Comparison of ENCODE assay signal across 28 cellular contexts in the genomic region with DNA sequence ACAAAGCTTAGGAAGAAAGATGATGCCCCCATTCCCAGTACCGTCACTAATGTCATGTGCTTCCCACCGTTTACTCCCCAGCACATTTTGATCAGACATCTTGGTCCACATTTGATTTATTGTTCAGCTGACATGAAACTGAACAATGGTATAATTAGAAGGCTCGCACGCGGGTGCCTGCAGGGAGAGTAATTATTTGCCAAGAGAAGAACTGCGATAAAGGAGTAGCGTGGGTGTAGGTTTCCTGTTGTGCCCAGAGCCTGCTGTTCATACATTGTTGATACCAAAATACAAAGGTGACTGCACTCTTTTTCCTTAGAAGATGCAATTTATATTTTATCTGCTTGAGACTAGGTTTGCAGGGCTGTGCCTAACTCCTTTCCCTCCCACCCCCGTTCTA.
DNase-seq lines count a peak whose midpoint lies in the region; ATAC-seq and TF ChIP-seq lines count a peak whose summit lies in the region.
"Had no signal": no experiment of that assay in that cellular context is flagged by ENCODE, and none has a peak within 500 bp of the region (broad histone marks: within the 10 kb centered on the region; RNA-seq: fewer than 3 reads in every experiment).

No MANE protein-coding gene starts in this region.

- H2BK12ac ChIP-seq in neuronal stem cell (ENCODE audit: low read length): no peak overlapping the region

- no peak overlapping the region for H3K4ac ChIP-seq in neuronal stem cell (ENCODE audit: low read length)

- no peak overlapping the region for H2BK5ac ChIP-seq in neuronal stem cell (ENCODE audit: low read length)

- TF ChIP-seq CTCF in endodermal cell (conservative IDR thresholded peaks at IDR 0.05) (no peak), type B pancreatic cell (conservative IDR thresholded peaks at IDR 0.05) (no peak)

- H3K27me3 Mint-ChIP-seq in endodermal cell (ENCODE audit: insufficient read depth): peaks cover 22% of the 10 kb centered on the region
- H3K27me3 Mint-ChIP-seq in type B pancreatic cell: peaks cover 9% of the 10 kb centered on the region

- no peaks in the 10 kb centered on the region for H3K79me1 ChIP-seq in neuronal stem cell (ENCODE audit: low read depth, low read length)

- no peak overlapping the region for H3K27ac Mint-ChIP-seq in endodermal cell
- no peak overlapping the region for H3K27ac Mint-ChIP-seq in type B pancreatic cell
- H3K27ac Mint-ChIP-seq: activated CD8-positive, alpha-beta T cell treated with anti-CD3 and anti-CD28 coated beads for 36 hours; activated T-helper 17 cell treated with anti-CD3 and anti-CD28 coated beads, Interleukin-2, amount 50 U/mL, for 72 hours; CD4-positive, alpha-beta T cell; neural progenitor cell had no signal

- 77 to 91% methylated on average over 5 to 8 of the region's 8 CpGs for WGBS in endodermal cell (ENCODE audit: insufficient coverage in 1 of 2, insufficient read length in 1 of 2), 2 experiments
- WGBS in neuronal stem cell (ENCODE audit: extremely low coverage in 2 of 2, insufficient read length in 2 of 2, insufficient replicate concordance in 1 of 2), 2 donors: no CpG with 5 or more reads among the region's 8 CpGs

- no peak overlapping the region for H3K4me3 ChIP-seq in endodermal cell (ENCODE audit: low read length)
- no peak overlapping the region for H3K4me3 ChIP-seq in neuronal stem cell (ENCODE audit: low read length in 2 of 2)
- H3K4me3 ChIP-seq: breast epithelium, gastroesophageal sphincter, neural progenitor cell had no signal

- H3K9me3 ChIP-seq in endodermal cell (ENCODE audit: control insufficient read depth, low read length) (peaks cover 39% of the 10 kb centered on the region), neuronal stem cell (replicated peaks in 1 of 2; ENCODE audit: control insufficient read depth in 2 of 2, insufficient read depth in 1 of 2, low read depth in 1 of 2, low read length in 2 of 2) (peaks cover 0 to 4% of the 10 kb centered on the region in 2 donors)

- H3K18ac ChIP-seq in neuronal stem cell (ENCODE audit: low read length): no peak overlapping the region

- H2AK5ac ChIP-seq in neuronal stem cell (ENCODE audit: low read depth, low read length): no peak overlapping the region

- no peaks in the 10 kb centered on the region for H3K36me3 ChIP-seq in endodermal cell (ENCODE audit: control insufficient read depth, insufficient read depth, low read length)
- H3K36me3 ChIP-seq in neuronal stem cell (replicated peaks in 1 of 2; ENCODE audit: control insufficient read depth in 2 of 2, insufficient read depth in 2 of 2, low read length in 2 of 2): no peaks in the 10 kb centered on the region
- H3K36me3 ChIP-seq: breast epithelium, gastroesophageal sphincter had no signal

- no peak overlapping the region for H3K23ac ChIP-seq in neuronal stem cell (ENCODE audit: low read depth, low read length, poor library complexity)

- no peak for ATAC-seq in GM18907 (IDR thresholded peaks at IDR 0.05; ENCODE audit: unreplicated experiment)
- ATAC-seq: activated CD8-positive, alpha-beta T cell treated with anti-CD3 and anti-CD28 coated beads for 36 hours; activated T-helper 17 cell treated with anti-CD3 and anti-CD28 coated beads, Interleukin-2, amount 50 U/mL, for 72 hours; gastroesophageal sphincter; Panc1 had no signal

- H3K4me3 Mint-ChIP-seq in endodermal cell (no peak overlapping the region), type B pancreatic cell (peak overlapping the region; percentile 4)
- H3K4me3 Mint-ChIP-seq: activated CD8-positive, alpha-beta T cell treated with anti-CD3 and anti-CD28 coated beads for 36 hours; activated T-helper 17 cell treated with anti-CD3 and anti-CD28 coated beads, Interleukin-2, amount 50 U/mL, for 72 hours; CD4-positive, alpha-beta T cell; neural progenitor cell had no signal

- H3K4me1 ChIP-seq in endodermal cell (ENCODE audit: control insufficient read depth, insufficient read depth, low read length) (no peaks in the 10 kb centered on the region), neuronal stem cell (ENCODE audit: control insufficient read depth in 2 of 2, insufficient read depth in 1 of 2, low read depth in 1 of 2, low read length in 2 of 2) (no peaks in the 10 kb centered on the region)
- H3K4me1 ChIP-seq: breast epithelium, gastroesophageal sphincter had no signal

- no peak overlapping the region for H2BK15ac ChIP-seq in neuronal stem cell (ENCODE audit: low read length)

- H3K36me3 Mint-ChIP-seq in endodermal cell (ENCODE audit: low read depth) (no peaks in the 10 kb centered on the region), type B pancreatic cell (no peaks in the 10 kb centered on the region)
- H3K36me3 Mint-ChIP-seq: neural progenitor cell had no signal

- H3K4me1 Mint-ChIP-seq in endodermal cell (peaks cover 4% of the 10 kb centered on the region), type B pancreatic cell (ENCODE audit: unreplicated experiment) (peaks cover 14% of the 10 kb centered on the region)
- H3K4me1 Mint-ChIP-seq: activated T-helper 17 cell treated with anti-CD3 and anti-CD28 coated beads, Interleukin-2, amount 50 U/mL, for 72 hours had no signal

- no peak overlapping the region for H3K14ac ChIP-seq in neuronal stem cell (ENCODE audit: low read length)

- no peak overlapping the region for H3K4me2 ChIP-seq in neuronal stem cell (ENCODE audit: insufficient read depth, low read length, poor library complexity, severe bottlenecking)
- H3K4me2 ChIP-seq: neural progenitor cell had no signal

- no peak overlapping the region for H4K91ac ChIP-seq in neuronal stem cell (ENCODE audit: low read depth, low read length, poor library complexity)

- H3K9ac ChIP-seq in endodermal cell (ENCODE audit: extremely low read depth, low read length, poor library complexity, severe bottlenecking): no peak overlapping the region
- H3K9ac ChIP-seq in neuronal stem cell (ENCODE audit: low read depth, low read length, poor library complexity): no peak overlapping the region
- H3K9ac ChIP-seq: neural progenitor cell, parathyroid adenoma had no signal

- H3K9me3 Mint-ChIP-seq in endodermal cell (peaks cover 32% of the 10 kb centered on the region), type B pancreatic cell (peaks cover 27% of the 10 kb centered on the region)
- H3K9me3 Mint-ChIP-seq: activated T-helper 17 cell treated with anti-CD3 and anti-CD28 coated beads, Interleukin-2, amount 50 U/mL, for 72 hours had no signal

- no peak overlapping the region for H2AFZ ChIP-seq in neuronal stem cell (ENCODE audit: low read length)
- H2AFZ ChIP-seq: neural progenitor cell, parathyroid adenoma had no signal

- no peaks in the 10 kb centered on the region for H3K27me3 ChIP-seq in endodermal cell (ENCODE audit: control insufficient read depth, insufficient read depth, low read length, poor library complexity, severe bottlenecking)
- no peaks in the 10 kb centered on the region for H3K27me3 ChIP-seq in neuronal stem cell (ENCODE audit: control insufficient read depth in 3 of 3, insufficient read depth in 3 of 3, low read depth in 1 of 3, low read length in 3 of 3)
- H3K27me3 ChIP-seq: breast epithelium, neural progenitor cell had no signal

- H2BK120ac ChIP-seq in neuronal stem cell (ENCODE audit: low read depth, low read length): no peak overlapping the region

- peak overlapping the region; percentile 4 for H3K27ac ChIP-seq in endodermal cell (ENCODE audit: low read depth, low read length)
- H3K27ac ChIP-seq in neuronal stem cell (replicated peaks; ENCODE audit: low read length): no peak overlapping the region
- H3K27ac ChIP-seq: breast epithelium, gastroesophageal sphincter, neural progenitor cell, parathyroid adenoma had no signal

- H4K8ac ChIP-seq in neuronal stem cell (ENCODE audit: low read depth, low read length): no peak overlapping the region

- DNase-seq in NCI-H510A treated with DMSO at 0.1 percent for 48 hours (lab: John Stamatoyannopoulos, UW): peak; percentile 26
- no peak for DNase-seq in NCI-H510A (lab: John Stamatoyannopoulos, UW)
- DNase-seq in NCI-H345 (lab: John Stamatoyannopoulos, UW): peak; percentile 25
- no peak for DNase-seq in endodermal cell
- DNase-seq in type B pancreatic cell (ENCODE audit: extremely low spot score, unreplicated experiment): no peak
- no peak for DNase-seq in neuronal stem cell (ENCODE audit: low spot score)
- no peak for DNase-seq in superior temporal gyrus (ENCODE audit: extremely low spot score)
- DNase-seq: activated CD8-positive, alpha-beta T cell treated with anti-CD3 and anti-CD28 coated beads for 36 hours; activated naive CD4-positive, alpha-beta T cell treated with anti-CD3 and anti-CD28 coated beads, Interleukin-2, amount 50 U/mL, for 16 hours; AML-193; amygdala; CD4-positive, alpha-beta T cell; GOT3; hippocampal formation; KG1; mammary epithelial cell; NCI-H2107; NCI-H524 treated with DMSO at 0.1 percent for 48 hours; Right ventricle myocardium superior; stimulated activated CD4-positive, alpha-beta T cell treated with anti-CD3 and anti-CD28 coated beads, Interleukin-1b, Interleukin-23, amount 100 ng/mL, for 48 hours; stimulated activated naive CD4-positive, alpha-beta T cell treated with Interleukin-2 at 50 U/mL for 16 hours had no signal

Comparison
In these comparisons a context has a peak if more than half of its experiments do, and no peak if none do; other contexts are left out.
1. DNase-seq: peak in NCI-H510A treated with DMSO at 0.1 percent for 48 hours (single experiment) and NCI-H345 (single experiment); none in NCI-H510A (single experiment), endodermal cell (single experiment), type B pancreatic cell (single experiment), neuronal stem cell (single experiment) and superior temporal gyrus (single experiment).